Comparison of ENCODE assay signal across 18 cellular contexts in genomic region chr17:37438141-37438540, GRCh38. TPM values are rescaled to one million over a fixed set of nuclear protein-coding genes. Genes with fewer than 3 reads are reported as not detected.
A peak's percentile ranks its signal among the peaks of the same experiment; 100 is the strongest.
DNase-seq lines count a peak whose midpoint lies in the region; ATAC-seq and TF ChIP-seq lines count a peak whose summit lies in the region.
"Had no signal": no experiment of that assay in that cellular context is flagged by ENCODE, and none has a peak within 500 bp of the region (broad histone marks: within the 10 kb centered on the region; RNA-seq: fewer than 3 reads in every experiment).

No MANE protein-coding gene starts in this region.

- no peaks in the 10 kb centered on the region; the same call in 1 of the 2 replicates for H4K20me1 ChIP-seq in GM23338 (replicated peaks; ENCODE audit: insufficient read depth)

- no peak overlapping the region for H3K4me2 ChIP-seq in GM23338

- no peak overlapping the region for H3K27ac ChIP-seq in GM23338 (ENCODE audit: low read depth)
- H3K27ac ChIP-seq: colonic mucosa, esophagus squamous epithelium, Peyer's patch, skin epidermis had no signal

- peak; percentile 65 for DNase-seq in GM23338 (ENCODE audit: low spot score)
- DNase-seq in NCI-H1694 treated with DMSO at 0.1 percent for 48 hours (lab: John Stamatoyannopoulos, UW), result peak; percentile 8
- DNase-seq in endothelial cell (ENCODE audit: low spot score), result no peak
- no peak for DNase-seq in progenitor cell of endocrine pancreas (ENCODE audit: low spot score, unreplicated experiment)
- no peak for DNase-seq in activated effector memory CD4-positive, alpha-beta T cell treated with anti-CD3 and anti-CD28 coated beads, Interleukin-2, amount 50 U/mL, for 16 hours
- DNase-seq in stimulated activated CD8-positive, alpha-beta memory T cell treated with anti-CD3 and anti-CD28 coated beads, Interleukin-4, amount 100 ng/mL, for 48 hours, result no peak
- DNase-seq in NCI-H1436 (lab: John Stamatoyannopoulos, UW), result no peak
- DNase-seq in NCI-H524 treated with DMSO at 0.1 percent for 48 hours (lab: John Stamatoyannopoulos, UW), result no peak
- DNase-seq: activated CD4-positive, alpha-beta T cell treated with anti-CD3 and anti-CD28 coated beads for 1 hour; activated T-cell treated with anti-CD3 and anti-CD28 coated beads, Interleukin-2, amount 50 U/mL, for 1 hour; colonic mucosa; COR-L47; esophagus squamous epithelium; NCI-H1092 treated with DMSO at 0.1 percent for 48 hours; NCI-H345; Peyer's patch; T-helper 1 cell had no signal

- no peak overlapping the region for H3K27ac Mint-ChIP-seq in GM23338
- H3K27ac Mint-ChIP-seq in endothelial cell (ENCODE audit: unreplicated experiment), result no peak overlapping the region
- H3K27ac Mint-ChIP-seq in progenitor cell of endocrine pancreas, result no peak overlapping the region

- peaks cover 7% of the 10 kb centered on the region for H3K27me3 Mint-ChIP-seq in GM23338 (ENCODE audit: insufficient read depth, low read depth, poor library complexity)
- no peaks in the 10 kb centered on the region for H3K27me3 Mint-ChIP-seq in endothelial cell (ENCODE audit: unreplicated experiment)
- no peaks in the 10 kb centered on the region for H3K27me3 Mint-ChIP-seq in progenitor cell of endocrine pancreas

- H3K36me3 ChIP-seq in GM23338 (ENCODE audit: insufficient read depth), result peaks cover 10% of the 10 kb centered on the region; the same call in 1 of the 2 replicates
- H3K36me3 ChIP-seq: colonic mucosa had no signal

- no peaks in the 10 kb centered on the region for H3F3A ChIP-seq in GM23338 (replicated peaks; ENCODE audit: low read depth)

- ATAC-seq in GM23338, result peak; percentile 29; the same call in 1 of the 3 replicates

- H3K36me3 Mint-ChIP-seq in GM23338 (ENCODE audit: low read depth) (peaks cover 39% of the 10 kb centered on the region), endothelial cell (ENCODE audit: low read depth, unreplicated experiment) (peaks cover 10% of the 10 kb centered on the region), progenitor cell of endocrine pancreas (ENCODE audit: insufficient read depth) (peaks cover 24% of the 10 kb centered on the region)

- no peaks in the 10 kb centered on the region for H3K9me2 ChIP-seq in GM23338 (ENCODE audit: insufficient read depth)

- H3K4me1 ChIP-seq in GM23338 (ENCODE audit: insufficient read depth), result no peaks in the 10 kb centered on the region
- H3K4me1 ChIP-seq: colonic mucosa, esophagus squamous epithelium, Peyer's patch had no signal

- no peaks in the 10 kb centered on the region for H3K79me2 ChIP-seq in GM23338 (replicated peaks; ENCODE audit: insufficient read depth)

- H3K4me1 Mint-ChIP-seq in GM23338 (no peaks in the 10 kb centered on the region), endothelial cell (ENCODE audit: unreplicated experiment) (no peaks in the 10 kb centered on the region), progenitor cell of endocrine pancreas (ENCODE audit: low read depth) (no peaks in the 10 kb centered on the region)

- no peak overlapping the region for H3K4me3 Mint-ChIP-seq in GM23338
- H3K4me3 Mint-ChIP-seq in endothelial cell (ENCODE audit: unreplicated experiment), result no peak overlapping the region
- H3K4me3 Mint-ChIP-seq in progenitor cell of endocrine pancreas (ENCODE audit: low read depth), result no peak overlapping the region

- H3K9me3 Mint-ChIP-seq in GM23338 (no peaks in the 10 kb centered on the region), endothelial cell (ENCODE audit: unreplicated experiment) (no peaks in the 10 kb centered on the region), progenitor cell of endocrine pancreas (ENCODE audit: low read depth) (no peaks in the 10 kb centered on the region)

- H2AFZ ChIP-seq in GM23338, result no peak overlapping the region

- no peaks in the 10 kb centered on the region for H3K27me3 ChIP-seq in GM23338 (ENCODE audit: insufficient read depth)
- H3K27me3 ChIP-seq: colonic mucosa, esophagus squamous epithelium, Peyer's patch had no signal

- H3K4me3 ChIP-seq in GM23338, result no peak overlapping the region
- H3K4me3 ChIP-seq: colonic mucosa, esophagus squamous epithelium, Peyer's patch, skin epidermis had no signal

- peak; percentile 59 to 73 for TF ChIP-seq CTCF in GM23338 (conservative IDR thresholded peaks at IDR 0.05; ENCODE audit: low read depth in 2 of 2)
- TF ChIP-seq CTCF in endothelial cell (IDR thresholded peaks at IDR 0.05; ENCODE audit: unreplicated experiment), result peak; percentile 24
- peak; percentile 20 for TF ChIP-seq CTCF in progenitor cell of endocrine pancreas (IDR thresholded peaks at IDR 0.05; ENCODE audit: unreplicated experiment)

TF ChIP-seq in GM23338, 12 proteins besides CTCF, POLR2A, EP300 and RAD21 (continues in another document):
- TF ChIP-seq EZH2phosphoT487 (IDR thresholded peaks at IDR 0.05; ENCODE audit: unreplicated experiment) (no peak), ZNF114 (CRISPR knock-in tag; IDR thresholded peaks at IDR 0.05) (no peak), ZNF331 (CRISPR knock-in tag; IDR thresholded peaks at IDR 0.05; ENCODE audit: low read depth) (no peak), POLR2AphosphoS5 (IDR thresholded peaks at IDR 0.05; ENCODE audit: low read depth) (no peak), EZH2 (IDR thresholded peaks at IDR 0.05; ENCODE audit: low read depth, unreplicated experiment) (no peak), REST (IDR thresholded peaks at IDR 0.05; ENCODE audit: unreplicated experiment) (no peak), ETS1 (IDR thresholded peaks at IDR 0.05) (no peak), STAT1 (IDR thresholded peaks at IDR 0.05; ENCODE audit: unreplicated experiment) (no peak)

RNA-seq across cellular contexts. Expression of gene TADA2A, which starts 31.5 kb away (rescaled TPM):
- total RNA-seq in GM23338 (2014; rRNA removed; shearing (Covaris generic)), result 14.4 and 14.5 TPM in 2 replicates
- 17.1 and 18.0 TPM in 2 replicates for polyA plus RNA-seq in GM23338 (2016; fragmentation: Nextera tagmentation; extraction: Ambion mirVana)
- total RNA-seq in endothelial cell (ENCODE audit: unreplicated experiment) (24.7 TPM), progenitor cell of endocrine pancreas (31.2 and 31.5 TPM in 2 replicates)

RNA-seq across cellular contexts. Expression of gene ACACA, which starts 31.5 kb away (rescaled TPM):
- total RNA-seq in GM23338 (2014; rRNA removed; shearing (Covaris generic)), result 136 and 164 TPM in 2 replicates
- 53.5 and 59.6 TPM in 2 replicates for polyA plus RNA-seq in GM23338 (2016; fragmentation: Nextera tagmentation; extraction: Ambion mirVana)
- 91.5 TPM for total RNA-seq in endothelial cell (ENCODE audit: unreplicated experiment)
- 105 and 111 TPM in 2 replicates for total RNA-seq in progenitor cell of endocrine pancreas

RNA-seq across cellular contexts. Expression of gene DUSP14, which starts 51.5 kb away (rescaled TPM):
- total RNA-seq in GM23338 (2014; rRNA removed; shearing (Covaris generic)), result 38.7 and 41.2 TPM in 2 replicates
- polyA plus RNA-seq in GM23338 (2016; fragmentation: Nextera tagmentation; extraction: Ambion mirVana), result 34.3 and 36.7 TPM in 2 replicates
- total RNA-seq in endothelial cell (ENCODE audit: unreplicated experiment) (23.0 TPM), progenitor cell of endocrine pancreas (18.7 and 19.2 TPM in 2 replicates)

Comparison
In these comparisons a context has a peak if more than half of its experiments do, and no peak if none do; other contexts are left out.
1. DNase-seq: peak in GM23338 (single experiment) and NCI-H1694 treated with DMSO at 0.1 percent for 48 hours (single experiment); none in endothelial cell (single experiment), progenitor cell of endocrine pancreas (single experiment), activated effector memory CD4-positive, alpha-beta T cell treated with anti-CD3 and anti-CD28 coated beads, Interleukin-2, amount 50 U/mL, for 16 hours (single experiment), stimulated activated CD8-positive, alpha-beta memory T cell treated with anti-CD3 and anti-CD28 coated beads, Interleukin-4, amount 100 ng/mL, for 48 hours (single experiment), NCI-H1436 (single experiment) and NCI-H524 treated with DMSO at 0.1 percent for 48 hours (single experiment).
2. Peak in every context shown above with its lines, with median percentiles within 50 percentile points of each other: CTCF ChIP-seq.